20 cellular contexts compared by ENCODE assay signal in the genomic region with DNA sequence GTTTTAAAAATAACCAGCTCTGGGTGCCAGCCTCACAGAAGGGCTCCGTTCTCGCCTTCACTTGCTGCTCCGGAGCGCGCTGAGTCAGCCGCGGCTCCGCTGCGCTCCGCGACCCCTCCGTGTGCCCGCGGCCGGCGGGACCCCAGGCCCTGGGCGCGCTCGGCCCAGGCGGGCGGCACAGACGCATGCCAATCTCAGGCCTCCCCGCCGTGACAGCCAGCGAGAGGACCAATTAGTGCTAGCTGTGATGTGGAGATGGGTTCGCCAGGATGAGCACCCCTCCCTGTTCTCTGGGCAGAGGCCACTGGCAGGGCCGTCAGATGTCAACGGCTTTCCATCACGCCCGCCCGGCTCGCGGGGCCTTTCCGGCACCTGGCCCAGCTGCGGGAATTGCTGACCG.
DNase-seq lines count a peak whose midpoint lies in the region; TF ChIP-seq lines count a peak whose summit lies in the region.
"Had no signal": no experiment of that assay in that cellular context is flagged by ENCODE, and none has a peak within 500 bp of the region (broad histone marks: within the 10 kb centered on the region; RNA-seq: fewer than 3 reads in every experiment).

No MANE protein-coding gene starts in this region.

- TF ChIP-seq POLR2A in vagina (IDR thresholded peaks at IDR 0.05): no peak

- peaks cover 2% of the 10 kb centered on the region in 2 donors for H3K27me3 Mint-ChIP-seq in CD4-positive, alpha-beta memory T cell

- in situ Hi-C loops in astrocyte of the cerebellum (cut with HindIII; ENCODE audit: low sequenced_read_pairs): no loop called here

- POLR2A ChIA-PET in CD4-positive, alpha-beta memory T cell (lab: Charles Lee; ENCODE audit: partially characterized antibody): no interaction called here

- DNase-seq in NCI-H2227 (lab: John Stamatoyannopoulos, UW; ENCODE audit: unreplicated experiment): peak; percentile 24
- no peak for DNase-seq in NCI-H2227 treated with DMSO at 0.1 percent for 48 hours (lab: John Stamatoyannopoulos, UW)
- DNase-seq in astrocyte of the cerebellum (ENCODE audit: low read depth): no peak
- no peak for DNase-seq in left ventricle myocardium inferior
- DNase-seq in retina: peak; percentile 71
- DNase-seq in CD4-positive, alpha-beta memory T cell: no peak
- DNase-seq in vagina (ENCODE audit: extremely low spot score in 2 of 2): no peak
- DNase-seq in effector CD4-positive, alpha-beta T cell: no peak
- DNase-seq: Calu3, DMS79 treated with DMSO at 0.1 percent for 48 hours, GF-D8, Karpas-422, MM.1S, NCI-H1105 treated with DMSO at 0.1 percent for 48 hours, NCI-H187, NCI-H510A, Peyer's patch, SHP77 treated with DMSO at 0.1 percent for 48 hours had no signal

- H3K27ac Mint-ChIP-seq in CD4-positive, alpha-beta memory T cell: no peak overlapping the region

- CTCF ChIA-PET in CD4-positive, alpha-beta memory T cell (lab: Charles Lee; ENCODE audit: partially characterized antibody): no interaction called here

- TF ChIP-seq CTCF in astrocyte of the cerebellum (IDR thresholded peaks at IDR 0.05; ENCODE audit: low read depth, low read length, missing control alignments) (no peak), left ventricle myocardium inferior (IDR thresholded peaks at IDR 0.05; ENCODE audit: borderline replicate concordance) (no peak), vagina (IDR thresholded peaks at IDR 0.05) (no peak)

- no peak overlapping the region for H3K4me3 Mint-ChIP-seq in CD4-positive, alpha-beta memory T cell

- intact Hi-C loops in left ventricle myocardium inferior (cut with micrococcal nuclease) (no loop called here), vagina (cut with DNase I) (no loop called here)
- intact Hi-C loops in CD4-positive, alpha-beta memory T cell (cut with micrococcal nuclease): no loop called here

- no peaks in the 10 kb centered on the region for H3K36me3 Mint-ChIP-seq in CD4-positive, alpha-beta memory T cell

- no peaks in the 10 kb centered on the region for H3K9me3 ChIP-seq in left ventricle myocardium inferior (replicated peaks)
- no peaks in the 10 kb centered on the region for H3K9me3 ChIP-seq in CD4-positive, alpha-beta memory T cell (ENCODE audit: control insufficient read depth in 1 of 2, low read length in 2 of 2)
- no peaks in the 10 kb centered on the region for H3K9me3 ChIP-seq in vagina
- H3K9me3 ChIP-seq: Peyer's patch had no signal

- peaks cover 5% of the 10 kb centered on the region for H3K4me1 ChIP-seq in left ventricle myocardium inferior
- H3K4me1 ChIP-seq in CD4-positive, alpha-beta memory T cell (ENCODE audit: insufficient read depth, low read length): no peaks in the 10 kb centered on the region
- no peaks in the 10 kb centered on the region for H3K4me1 ChIP-seq in vagina
- H3K4me1 ChIP-seq: BLaER1 treated with 17β-estradiol and CSF1 and Interleukin-3, amounts not matched to agents 10 nM and 100 nM; Peyer's patch had no signal

- H3K4me3 ChIP-seq in astrocyte of the cerebellum (ENCODE audit: low read depth, low read length) (peak overlapping the region; percentile 22), left ventricle myocardium inferior (peak overlapping the region; percentile 43), vagina (no peak overlapping the region)
- H3K4me3 ChIP-seq in CD4-positive, alpha-beta memory T cell (ENCODE audit: low read length in 2 of 2): no peak overlapping the region
- H3K4me3 ChIP-seq: BLaER1 treated with 17β-estradiol and CSF1 and Interleukin-3, amounts not matched to agents 10 nM and 100 nM; Peyer's patch had no signal

- H3K27ac ChIP-seq in left ventricle myocardium inferior (replicated peaks): no peak overlapping the region
- H3K27ac ChIP-seq in CD4-positive, alpha-beta memory T cell (ENCODE audit: low read depth, low read length): no peak overlapping the region
- H3K27ac ChIP-seq in vagina: no peak overlapping the region
- H3K27ac ChIP-seq: 22Rv1; BLaER1 treated with 17β-estradiol and CSF1 and Interleukin-3, amounts not matched to agents 10 nM and 100 nM; Peyer's patch had no signal

- H3K36me3 ChIP-seq in left ventricle myocardium inferior: no peaks in the 10 kb centered on the region
- no peaks in the 10 kb centered on the region for H3K36me3 ChIP-seq in CD4-positive, alpha-beta memory T cell (ENCODE audit: insufficient read depth, low read length)
- no peaks in the 10 kb centered on the region for H3K36me3 ChIP-seq in vagina
- H3K36me3 ChIP-seq: BLaER1 treated with 17β-estradiol and CSF1 and Interleukin-3, amounts not matched to agents 10 nM and 100 nM; Peyer's patch had no signal

- peaks cover 0 to 10% (median 2%) of the 10 kb centered on the region in 8 donors for H3K9me3 Mint-ChIP-seq in CD4-positive, alpha-beta memory T cell

- no peaks in the 10 kb centered on the region for H3K4me1 Mint-ChIP-seq in CD4-positive, alpha-beta memory T cell

- H3K27me3 ChIP-seq in left ventricle myocardium inferior (ENCODE audit: low read depth) (peaks cover 64% of the 10 kb centered on the region), vagina (no peaks in the 10 kb centered on the region)
- no peaks in the 10 kb centered on the region for H3K27me3 ChIP-seq in CD4-positive, alpha-beta memory T cell (ENCODE audit: insufficient read depth, low read length)
- H3K27me3 ChIP-seq: BLaER1 treated with 17β-estradiol and CSF1 and Interleukin-3, amounts not matched to agents 10 nM and 100 nM; Peyer's patch had no signal

Comparison
In these comparisons a context has a peak if more than half of its experiments do, and no peak if none do; other contexts are left out.
1. DNase-seq: peak in NCI-H2227 (single experiment) and retina (single experiment); none in NCI-H2227 treated with DMSO at 0.1 percent for 48 hours (single experiment), astrocyte of the cerebellum (single experiment), left ventricle myocardium inferior (single experiment), CD4-positive, alpha-beta memory T cell (0 of 5), vagina (0 of 2) and effector CD4-positive, alpha-beta T cell (single experiment).
2. H3K4me3 ChIP-seq: peak in astrocyte of the cerebellum (single experiment) and left ventricle myocardium inferior (single experiment); none in CD4-positive, alpha-beta memory T cell (0 of 2) and vagina (0 of 2).